In the genomic region with DNA sequence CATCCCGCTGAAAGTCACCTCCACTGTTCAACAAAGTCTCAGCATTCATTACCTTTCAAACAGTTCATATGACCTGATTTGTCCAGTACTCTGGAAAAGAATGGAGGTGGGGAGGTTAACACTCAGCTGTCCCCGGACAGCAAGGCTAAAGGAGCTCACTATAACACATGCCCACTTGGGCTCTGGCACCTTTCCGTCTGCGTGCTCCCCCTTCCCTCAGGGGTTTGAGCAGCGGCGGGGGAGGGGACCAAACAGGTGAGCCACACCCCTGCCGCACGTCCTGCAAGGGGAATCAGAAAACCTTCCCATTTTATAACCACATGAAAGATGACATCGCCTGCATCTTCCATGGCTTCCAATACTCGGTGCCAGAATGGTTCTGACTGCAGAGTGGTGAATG, we compare ENCODE assay signal across 9 cellular contexts.
"Had no signal": no experiment of that assay in that cellular context is flagged by ENCODE, and none has a peak within 500 bp of the region (broad histone marks: within the 10 kb centered on the region; RNA-seq: fewer than 3 reads in every experiment).

No MANE protein-coding gene starts in this region.

- FAIRE-seq: H1, H54, HTR-8/SVneo had no signal

- H3K4me3 Mint-ChIP-seq: H9 had no signal

- H3K27ac ChIP-seq: GM23248, KMS-11 had no signal

- H3K4me3 ChIP-seq: GM23248 had no signal

- DNase-seq: GM23248, H9, HCEC 1CT, IMR-90, KBM-7 had no signal
